21 cellular contexts compared by ENCODE assay signal in genomic region chr9:137159105-137160053, GRCh38. TPM values are rescaled to one million over a fixed set of nuclear protein-coding genes. Genes with fewer than 3 reads are reported as not detected.
DNase-seq lines count a peak whose midpoint lies in the region; ATAC-seq, FAIRE-seq and TF ChIP-seq lines count a peak whose summit lies in the region.
"Had no signal": no experiment of that assay in that cellular context is flagged by ENCODE, and none has a peak within 500 bp of the region (broad histone marks: within the 10 kb centered on the region; RNA-seq: fewer than 3 reads in every experiment).

No MANE protein-coding gene starts in this region.

- POLR2A ChIA-PET in OCI-LY7 (lab: Charles Lee) = interaction anchor here (0.8 kb wide), 1 partner anchor 9 kb away, joined by 5 read pairs; no protein-coding TSS in a partner anchor
- POLR2A ChIA-PET in CD8-positive, alpha-beta T cell (lab: Charles Lee) = no interaction called here

- no peaks in the 10 kb centered on the region for H3K9me3 Mint-ChIP-seq in T-helper 1 cell treated with Interleukin-12 subunit alpha and Interleukin-12 subunit beta and Interleukin-4 antibody, amounts not matched to agents 30 μg/mL and 1 μg/mL, for 36 hours
- no peaks in the 10 kb centered on the region for H3K9me3 Mint-ChIP-seq in naive B cell
- H3K9me3 Mint-ChIP-seq in CD8-positive, alpha-beta T cell = no peaks in the 10 kb centered on the region
- H3K9me3 Mint-ChIP-seq: HFFc6 had no signal

- no peaks in the 10 kb centered on the region for H3K9me3 ChIP-seq in OCI-LY7 (ENCODE audit: low read length)
- H3K9me3 ChIP-seq in CD8-positive, alpha-beta T cell (ENCODE audit: low read length) = no peaks in the 10 kb centered on the region

- no TSS peak for BruUV-seq in OCI-LY7 (replicated peaks; lab: Mats Ljungman, UMichigan)

- H3K27ac Mint-ChIP-seq in T-helper 1 cell treated with Interleukin-12 subunit alpha and Interleukin-12 subunit beta and Interleukin-4 antibody, amounts not matched to agents 30 μg/mL and 1 μg/mL, for 36 hours = peak overlapping the region; percentile 36
- peak overlapping the region in 4 of 6 donors; percentile 31 to 89 (median 36) for H3K27ac Mint-ChIP-seq in naive B cell
- H3K27ac Mint-ChIP-seq in CD8-positive, alpha-beta T cell = no peak overlapping the region
- H3K27ac Mint-ChIP-seq: HFFc6 had no signal

- no peak overlapping the region for H2AFZ ChIP-seq in OCI-LY7 (ENCODE audit: low read length)

- peaks cover 9% of the 10 kb centered on the region for H3K27me3 ChIP-seq in CD8-positive, alpha-beta T cell (ENCODE audit: insufficient read depth, low read length)

- DNase-seq in T-helper 1 cell (no peak), GM19239 (ENCODE audit: insufficient read length, low spot score) (no peak), OCI-LY7 (ENCODE audit: low spot score) (no peak), naive B cell (no peak), head of caudate nucleus (no peak), cerebellar nuclear complex (lab: John Stamatoyannopoulos, UW) (no peak)
- no peak for DNase-seq in CD8-positive, alpha-beta T cell
- DNase-seq: EL, GOT3, HFFc6, Karpas-422, MV-4-11, NCI-H187 treated with DMSO at 0.1 percent for 48 hours, NCI-H446 treated with DMSO at 0.1 percent for 48 hours, Right ventricle myocardium superior had no signal

- ATAC-seq in naive B cell (ENCODE audit: low read depth in 2 of 2) = no peak
- ATAC-seq in CD8-positive, alpha-beta T cell = no peak
- ATAC-seq: HepG2 had no signal

- peaks cover 30% of the 10 kb centered on the region for H3K4me1 ChIP-seq in OCI-LY7 (ENCODE audit: insufficient read depth, low read length, poor library complexity, severe bottlenecking)
- peaks cover 27% of the 10 kb centered on the region for H3K4me1 ChIP-seq in CD8-positive, alpha-beta T cell (ENCODE audit: insufficient read depth, low read length)

- no peak overlapping the region for H3K4me3 ChIP-seq in OCI-LY7 (ENCODE audit: low read depth, low read length, poor library complexity, severe bottlenecking)
- no peak overlapping the region for H3K4me3 ChIP-seq in CD8-positive, alpha-beta T cell (ENCODE audit: low read depth, low read length)
- H3K4me3 ChIP-seq: SK-N-MC had no signal

- H3K4me1 Mint-ChIP-seq in T-helper 1 cell treated with Interleukin-12 subunit alpha and Interleukin-12 subunit beta and Interleukin-4 antibody, amounts not matched to agents 30 μg/mL and 1 μg/mL, for 36 hours (ENCODE audit: low read depth) = peaks cover 11% of the 10 kb centered on the region
- peaks cover 17 to 30% (median 19%) of the 10 kb centered on the region in 3 donors for H3K4me1 Mint-ChIP-seq in naive B cell
- peaks cover 23% of the 10 kb centered on the region for H3K4me1 Mint-ChIP-seq in CD8-positive, alpha-beta T cell (ENCODE audit: low read depth)

- CTCF ChIA-PET in OCI-LY7 (lab: Charles Lee; ENCODE audit: unreplicated experiment) = no interaction called here
- CTCF ChIA-PET in CD8-positive, alpha-beta T cell (lab: Charles Lee) = no interaction called here

- H3K79me2 ChIP-seq in OCI-LY7 (ENCODE audit: insufficient read depth, low read depth, low read length) = no peaks in the 10 kb centered on the region

- no peaks in the 10 kb centered on the region for H4K20me1 ChIP-seq in OCI-LY7 (ENCODE audit: insufficient read depth, low read length)

- 0 out of 2 replicates have a peak overlapping the region, but pooled peaks have one; percentile 23 for H3K4me2 ChIP-seq in OCI-LY7 (ENCODE audit: low read length)

- intact Hi-C loops in OCI-LY7 (cut with micrococcal nuclease; ENCODE audit: unreplicated experiment) = loop anchor here (10.0 kb wide), 1 partner anchor 615 kb away; the partner anchor contains the start of gene NOTCH1
- intact Hi-C loops in head of caudate nucleus (cut with DNase I) = no loop called here
- intact Hi-C loops in CD8-positive, alpha-beta T cell (cut with DNase I, micrococcal nuclease) = no loop called here

- no peaks in the 10 kb centered on the region for H3K36me3 Mint-ChIP-seq in T-helper 1 cell treated with Interleukin-12 subunit alpha and Interleukin-12 subunit beta and Interleukin-4 antibody, amounts not matched to agents 30 μg/mL and 1 μg/mL, for 36 hours (ENCODE audit: low read depth)
- H3K36me3 Mint-ChIP-seq in naive B cell = no peaks in the 10 kb centered on the region
- H3K36me3 Mint-ChIP-seq in CD8-positive, alpha-beta T cell = no peaks in the 10 kb centered on the region

- H3K36me3 ChIP-seq in OCI-LY7 (ENCODE audit: insufficient read depth, low read length) = no peaks in the 10 kb centered on the region
- H3K36me3 ChIP-seq in CD8-positive, alpha-beta T cell (ENCODE audit: insufficient read depth, low read length) = no peaks in the 10 kb centered on the region

- H3K9me2 ChIP-seq in OCI-LY7 (ENCODE audit: insufficient read depth, low read length) = no peaks in the 10 kb centered on the region

- peaks cover 31% of the 10 kb centered on the region for H3K27me3 Mint-ChIP-seq in T-helper 1 cell treated with Interleukin-12 subunit alpha and Interleukin-12 subunit beta and Interleukin-4 antibody, amounts not matched to agents 30 μg/mL and 1 μg/mL, for 36 hours (ENCODE audit: low read depth)
- H3K27me3 Mint-ChIP-seq in naive B cell = peaks cover 30 to 80% (median 49%) of the 10 kb centered on the region in 3 donors
- peaks cover 50% of the 10 kb centered on the region for H3K27me3 Mint-ChIP-seq in CD8-positive, alpha-beta T cell (ENCODE audit: low read depth)

- H3K4me3 Mint-ChIP-seq in T-helper 1 cell treated with Interleukin-12 subunit alpha and Interleukin-12 subunit beta and Interleukin-4 antibody, amounts not matched to agents 30 μg/mL and 1 μg/mL, for 36 hours = no peak overlapping the region
- H3K4me3 Mint-ChIP-seq in naive B cell = peak overlapping the region in 2 of 8 donors; percentile 3 to 17
- H3K4me3 Mint-ChIP-seq in CD8-positive, alpha-beta T cell = no peak overlapping the region
- H3K4me3 Mint-ChIP-seq: HFFc6 had no signal

- no peak overlapping the region for H3K27ac ChIP-seq in OCI-LY7 (ENCODE audit: low read depth, low read length, poor library complexity, severe bottlenecking)
- no peak overlapping the region for H3K27ac ChIP-seq in CD8-positive, alpha-beta T cell (ENCODE audit: low read depth, low read length)
- H3K27ac ChIP-seq: 22Rv1, SK-N-MC had no signal

- TF ChIP-seq CTCF in OCI-LY7 (conservative IDR thresholded peaks at IDR 0.05; ENCODE audit: low read length) = no peak
- TF ChIP-seq CTCF in CD8-positive, alpha-beta T cell (IDR thresholded peaks at IDR 0.05) = no peak

- FAIRE-seq in GM19239 (lab: Jason Lieb, UNC) = peak; percentile 59
- FAIRE-seq: HepG2 had no signal

RNA-seq across cellular contexts. Expression of gene LRRC26, which starts 10.5 kb away (rescaled TPM):
- 0.21 TPM in 1 of 2 replicates, not detected in the other for total RNA-seq in OCI-LY7 (2014; rRNA removed; shearing (Covaris generic))
- not detected in 2 replicates for total RNA-seq in OCI-LY7 (2022)
- not detected for polyA plus RNA-seq in naive B cell (ENCODE audit: low read depth in 6 of 6)
- total RNA-seq in CD8-positive, alpha-beta T cell = not detected
- total RNA-seq: HepG2, HFFc6, Right ventricle myocardium superior had no signal
- polyA plus RNA-seq: AG04450, BJ, HepG2 had no signal

RNA-seq across cellular contexts. Expression of gene TMEM210, which starts 12.5 kb away (rescaled TPM):
- not detected in 2 replicates for total RNA-seq in OCI-LY7 (2014; rRNA removed; shearing (Covaris generic))
- not detected in 2 replicates for total RNA-seq in OCI-LY7 (2022)
- polyA plus RNA-seq in naive B cell (ENCODE audit: low read depth in 6 of 6) = not detected
- not detected for total RNA-seq in CD8-positive, alpha-beta T cell
- total RNA-seq: HepG2, HFFc6, Right ventricle myocardium superior had no signal
- polyA plus RNA-seq: AG04450, BJ, HepG2 had no signal

RNA-seq across cellular contexts. Expression of gene GRIN1, which starts 20.4 kb away (rescaled TPM):
- total RNA-seq in OCI-LY7 (2014; rRNA removed; shearing (Covaris generic)) = 0.06 TPM in 1 of 2 replicates, not detected in the other
- total RNA-seq in OCI-LY7 (2022) = 0.15 and 0.55 TPM in 2 replicates
- not detected for polyA plus RNA-seq in naive B cell (ENCODE audit: low read depth in 6 of 6)
- total RNA-seq in CD8-positive, alpha-beta T cell = not detected
- total RNA-seq: HepG2, Right ventricle myocardium superior had no signal
- polyA plus RNA-seq: AG04450 had no signal

RNA-seq across cellular contexts. Expression of gene ANAPC2, which starts 29.0 kb away (rescaled TPM):
- total RNA-seq in OCI-LY7 (2014; rRNA removed; shearing (Covaris generic)) = 34.8 and 38.6 TPM in 2 replicates
- 89.6 and 90.4 TPM in 2 replicates for total RNA-seq in OCI-LY7 (2022)
- 1 to 10 TPM; 6.1 to 9.3 (median 7.5) TPM for polyA plus RNA-seq in naive B cell (ENCODE audit: low read depth in 6 of 6)
- 100 to 1,000 TPM; 166 to 171 TPM for total RNA-seq in CD8-positive, alpha-beta T cell

RNA-seq across cellular contexts. Expression of gene SSNA1, which starts 29.1 kb away (rescaled TPM):
- total RNA-seq in OCI-LY7 (2014; rRNA removed; shearing (Covaris generic)) = 111 and 130 TPM in 2 replicates
- 71.0 and 75.1 TPM in 2 replicates for total RNA-seq in OCI-LY7 (2022)
- 100 to 1,000 TPM; 112 to 145 (median 132) TPM for polyA plus RNA-seq in naive B cell (ENCODE audit: low read depth in 6 of 6)
- total RNA-seq in CD8-positive, alpha-beta T cell = 10 to 100 TPM; 28.8 to 29.6 TPM
